10 cellular contexts compared by ENCODE assay signal in genomic region chr9:101448680-101449070, GRCh38. TPM values are rescaled to one million over a fixed set of nuclear protein-coding genes. Genes with fewer than 3 reads are reported as not detected.
DNase-seq lines count a peak whose midpoint lies in the region; ATAC-seq, FAIRE-seq and TF ChIP-seq lines count a peak whose summit lies in the region.
"Had no signal": no experiment of that assay in that cellular context is flagged by ENCODE, and none has a peak within 500 bp of the region (broad histone marks: within the 10 kb centered on the region; RNA-seq: fewer than 3 reads in every experiment).

No MANE protein-coding gene starts in this region.

- FAIRE-seq in kidney (lab: Jason Lieb, UNC): no peak

- H3K9ac ChIP-seq in HUES6 (ENCODE audit: low read length) (no peak overlapping the region), neural cell (ENCODE audit: low read length) (no peak overlapping the region), kidney (ENCODE audit: low read length in 2 of 2) (no peak overlapping the region)

- H4K20me1 ChIP-seq in neural cell (ENCODE audit: insufficient read depth): no peaks in the 10 kb centered on the region

- no peak for TF ChIP-seq EP300 in neural cell (conservative IDR thresholded peaks at IDR 0.05; ENCODE audit: poor library complexity, severe bottlenecking)

- no peak for DNase-seq in CD4-positive, alpha-beta T cell
- DNase-seq in body of pancreas: no peak
- DNase-seq in kidney: no peak
- DNase-seq in NCI-H1694 (lab: John Stamatoyannopoulos, UW): no peak
- DNase-seq in DMS79 treated with DMSO at 0.1 percent for 48 hours (lab: John Stamatoyannopoulos, UW): no peak
- no peak for DNase-seq in D341Med (ENCODE audit: low spot score)
- DNase-seq: NCI-H187 treated with DMSO at 0.1 percent for 48 hours had no signal

- H3K36me3 ChIP-seq in HUES6 (ENCODE audit: control insufficient read depth, insufficient read depth, low read length) (no peaks in the 10 kb centered on the region), body of pancreas (replicated peaks in 1 of 2; ENCODE audit: insufficient read depth in 1 of 2, low read depth in 2 of 2) (no peaks in the 10 kb centered on the region), neural cell (ENCODE audit: insufficient read depth, low read length) (no peaks in the 10 kb centered on the region), kidney (ENCODE audit: control insufficient read depth in 1 of 2, insufficient read depth in 2 of 2, low read length in 2 of 2) (no peaks in the 10 kb centered on the region)

- H3K79me2 ChIP-seq in neural cell (replicated peaks; ENCODE audit: insufficient read depth, low read length): no peaks in the 10 kb centered on the region

- H3F3A ChIP-seq in neural cell (ENCODE audit: insufficient read depth, low read length, poor library complexity, severe bottlenecking): no peaks in the 10 kb centered on the region

- no peak overlapping the region for H3K4me2 ChIP-seq in neural cell (ENCODE audit: low read length)

- POLR2A ChIA-PET in CD4-positive, alpha-beta T cell (lab: Charles Lee): no interaction called here

- H3K4me3 ChIP-seq in HUES6 (ENCODE audit: low read depth, low read length) (peak overlapping the region; percentile 81; the same call in 1 of the 2 replicates), body of pancreas (no peak overlapping the region), neural cell (ENCODE audit: low read length) (peak overlapping the region; percentile 70), kidney (ENCODE audit: low read length in 2 of 2) (peak overlapping the region in 1 of 2 donors; percentile 60)

- TF ChIP-seq CTCF in CD4-positive, alpha-beta T cell (IDR thresholded peaks at IDR 0.05): no peak
- no peak for TF ChIP-seq CTCF in body of pancreas (IDR thresholded peaks at IDR 0.05)
- TF ChIP-seq CTCF in neural cell (IDR thresholded peaks at IDR 0.05; ENCODE audit: poor library complexity, severe bottlenecking): no peak
- no peak for TF ChIP-seq CTCF in kidney (IDR thresholded peaks at IDR 0.05; ENCODE audit: borderline replicate concordance, extremely low read depth, insufficient read depth)

- no peak overlapping the region for H3K27ac ChIP-seq in CD4-positive, alpha-beta T cell (ENCODE audit: low read depth, low read length)
- no peak overlapping the region for H3K27ac ChIP-seq in HUES6 (ENCODE audit: low read depth, low read length)
- H3K27ac ChIP-seq in body of pancreas: peak overlapping the region in 3 of 4 donors; percentile 88 to 92 (median 89)
- H3K27ac ChIP-seq in neural cell (ENCODE audit: low read length): no peak overlapping the region
- H3K27ac ChIP-seq in kidney (ENCODE audit: low read depth in 2 of 2, low read length in 2 of 2): no peak overlapping the region

- TF ChIP-seq RAD21 in neural cell (conservative IDR thresholded peaks at IDR 0.05): no peak

- no peak for TF ChIP-seq POLR2A in body of pancreas (IDR thresholded peaks at IDR 0.05)

- CTCF ChIA-PET in CD4-positive, alpha-beta T cell (lab: Charles Lee): interaction anchor here (0.7 to 1.3 kb wide), 4 partner anchors 70 to 108 kb away, joined by 3 to 4 read pairs (median 3); no protein-coding TSS in a partner anchor

- no peaks in the 10 kb centered on the region for H3K36me3 Mint-ChIP-seq in CD4-positive, alpha-beta T cell (ENCODE audit: low read depth)

- ATAC-seq in CD4-positive, alpha-beta T cell (ENCODE audit: poor library complexity): no peak
- no peak for ATAC-seq in body of pancreas

- H3K9me2 ChIP-seq in neural cell (ENCODE audit: insufficient read depth, low read length): no peaks in the 10 kb centered on the region

- H2AFZ ChIP-seq in neural cell (ENCODE audit: low read depth, low read length): no peak overlapping the region

- H3K4me3 Mint-ChIP-seq in CD4-positive, alpha-beta T cell: peak overlapping the region; percentile 43

- 50 to 67% methylated on average over 4 of the region's 4 CpGs for WGBS in body of pancreas, 2 donors

- peaks cover 14% of the 10 kb centered on the region for H3K4me1 Mint-ChIP-seq in CD4-positive, alpha-beta T cell (ENCODE audit: low read depth)

- no peaks in the 10 kb centered on the region for H3K9me3 ChIP-seq in CD4-positive, alpha-beta T cell (ENCODE audit: control insufficient read depth, low read length)
- H3K9me3 ChIP-seq in HUES6 (ENCODE audit: control insufficient read depth, insufficient read depth, low read depth, low read length) (peaks cover 18% of the 10 kb centered on the region; the same call in 1 of the 2 replicates), body of pancreas (no peaks in the 10 kb centered on the region), neural cell (ENCODE audit: low read length) (no peaks in the 10 kb centered on the region), kidney (ENCODE audit: control insufficient read depth in 1 of 2, low read length in 2 of 2) (no peaks in the 10 kb centered on the region)

- intact Hi-C loops in CD4-positive, alpha-beta T cell (cut with DNase I, micrococcal nuclease): no loop called here
- intact Hi-C loops in body of pancreas (cut with DNase I): no loop called here
- intact Hi-C loops in kidney (cut with DNase I): no loop called here

- no peak overlapping the region for H3K27ac Mint-ChIP-seq in CD4-positive, alpha-beta T cell

- H3K27me3 Mint-ChIP-seq in CD4-positive, alpha-beta T cell: peaks cover 87% of the 10 kb centered on the region

- H3K4me1 ChIP-seq in HUES6 (ENCODE audit: control insufficient read depth, insufficient read depth, low read length) (no peaks in the 10 kb centered on the region), body of pancreas (peaks cover 39% of the 10 kb centered on the region), kidney (ENCODE audit: control insufficient read depth in 1 of 2, insufficient read depth in 1 of 2, low read depth in 1 of 2, low read length in 2 of 2) (peaks cover 0 to 3% of the 10 kb centered on the region in 2 donors)

- H3K27me3 ChIP-seq in CD4-positive, alpha-beta T cell (ENCODE audit: control insufficient read depth, insufficient read depth, low read length): peaks cover 55% of the 10 kb centered on the region
- no peaks in the 10 kb centered on the region for H3K27me3 ChIP-seq in HUES6 (ENCODE audit: control insufficient read depth, insufficient read depth, low read length)
- H3K27me3 ChIP-seq in body of pancreas: no peaks in the 10 kb centered on the region
- no peaks in the 10 kb centered on the region for H3K27me3 ChIP-seq in neural cell (ENCODE audit: insufficient read depth, low read depth, low read length)

- H3K9me3 Mint-ChIP-seq in CD4-positive, alpha-beta T cell: peaks cover 5% of the 10 kb centered on the region

TF ChIP-seq in neural cell, 6 proteins besides CTCF, POLR2A, EP300 and RAD21:
- TF ChIP-seq MXI1 (conservative IDR thresholded peaks at IDR 0.05; ENCODE audit: poor library complexity, severe bottlenecking): no peak
- no peak for TF ChIP-seq POLR2AphosphoS5 (IDR thresholded peaks at IDR 0.05)
- TF ChIP-seq SMC3 (conservative IDR thresholded peaks at IDR 0.05; ENCODE audit: poor library complexity): no peak
- no peak for TF ChIP-seq EZH2 (IDR thresholded peaks at IDR 0.05; ENCODE audit: borderline replicate concordance, insufficient read depth, low read length, poor library complexity, severe bottlenecking)
- no peak for TF ChIP-seq TAF1 (IDR thresholded peaks at IDR 0.05; ENCODE audit: low read depth)
- no peak for TF ChIP-seq REST (IDR thresholded peaks at IDR 0.05; ENCODE audit: borderline replicate concordance)

RNA-seq across cellular contexts. Expression of gene ALDOB, which starts 13.1 kb away (rescaled TPM):
- total RNA-seq in CD4-positive, alpha-beta T cell: not detected
- 10 to 100 TPM; 23.4 to 86.6 TPM for total RNA-seq in body of pancreas
- not detected in 2 replicates for polyA plus RNA-seq in neural cell
- polyA minus RNA-seq in neural cell: not detected in 2 replicates
- total RNA-seq in kidney: 11.0 TPM
- polyA plus RNA-seq in kidney (ENCODE audit: insufficient read depth, low read depth, low replicate concordance): 4,265 TPM
- total RNA-seq: skeletal muscle tissue had no signal

RNA-seq across cellular contexts. Expression of gene ZNF189, which starts 50.0 kb away (rescaled TPM):
- 1 to 10 TPM; 5.0 to 5.3 TPM for total RNA-seq in CD4-positive, alpha-beta T cell
- total RNA-seq in body of pancreas (10 to 100 TPM; 25.1 to 25.2 TPM), kidney (22.9 TPM)
- polyA plus RNA-seq in neural cell (26.3 and 28.0 TPM in 2 replicates), kidney (ENCODE audit: insufficient read depth, low read depth, low replicate concordance) (13.1 TPM)
- 70.1 and 82.0 TPM in 2 replicates for polyA minus RNA-seq in neural cell

RNA-seq across cellular contexts. Expression of gene MRPL50, which starts 50.3 kb away (rescaled TPM):
- 1 to 10 TPM; 5.9 to 6.1 TPM for total RNA-seq in CD4-positive, alpha-beta T cell
- total RNA-seq in body of pancreas (1 to 10 TPM; 3.6 to 7.3 TPM), kidney (12.1 TPM)
- polyA plus RNA-seq in neural cell (26.6 and 35.2 TPM in 2 replicates), kidney (ENCODE audit: insufficient read depth, low read depth, low replicate concordance) (17.5 TPM)
- 51.6 and 57.1 TPM in 2 replicates for polyA minus RNA-seq in neural cell

Comparison
In these comparisons a context has a peak if more than half of its experiments do, and no peak if none do; other contexts are left out.
1. H3K27ac ChIP-seq: peak in body of pancreas (3 of 4); none in CD4-positive, alpha-beta T cell (single experiment), HUES6 (single experiment), neural cell (single experiment) and kidney (0 of 2).
2. H3K4me3 ChIP-seq: peak in HUES6 (single experiment) and neural cell (single experiment); none in body of pancreas (0 of 2).
3. RNA of gene ALDOB, which starts 13.1 kb away (total RNA-seq): 23.4 to 86.6 TPM in body of pancreas and 11.0 TPM in kidney (single experiment); not detected in CD4-positive, alpha-beta T cell; every median in the first group is over 10 times any median in the second.